Comparison of ENCODE assay signal across 14 cellular contexts in genomic region chr12:93404961-93405849, GRCh38. TPM values are rescaled to one million over a fixed set of nuclear protein-coding genes. Genes with fewer than 3 reads are reported as not detected.
DNase-seq lines count a peak whose midpoint lies in the region; ATAC-seq and TF ChIP-seq lines count a peak whose summit lies in the region.
"Had no signal": no experiment of that assay in that cellular context is flagged by ENCODE, and none has a peak within 500 bp of the region (broad histone marks: within the 10 kb centered on the region; RNA-seq: fewer than 3 reads in every experiment).

No MANE protein-coding gene starts in this region.

- H3K4me1 ChIP-seq in BE2C, result peaks cover 5% of the 10 kb centered on the region

- H3K4me1 Mint-ChIP-seq in stimulated activated naive CD8-positive, alpha-beta T cell treated with anti-CD3 and anti-CD28 coated beads, Interleukin-15, Interleukin-2, amounts not matched to agents 100 ng/mL and 50 ng/mL, for 24 hours (ENCODE audit: low read depth), result peaks cover 37% of the 10 kb centered on the region
- peaks cover 30% of the 10 kb centered on the region for H3K4me1 Mint-ChIP-seq in activated T-helper 17 cell treated with anti-CD3 and anti-CD28 coated beads, Interleukin-2, amount 50 U/mL, for 72 hours

- no peaks in the 10 kb centered on the region for H3K27me3 Mint-ChIP-seq in stimulated activated naive CD8-positive, alpha-beta T cell treated with anti-CD3 and anti-CD28 coated beads, Interleukin-15, Interleukin-2, amounts not matched to agents 100 ng/mL and 50 ng/mL, for 24 hours
- no peaks in the 10 kb centered on the region for H3K27me3 Mint-ChIP-seq in activated T-helper 17 cell treated with anti-CD3 and anti-CD28 coated beads, Interleukin-2, amount 50 U/mL, for 72 hours
- H3K27me3 Mint-ChIP-seq: activated naive CD8-positive, alpha-beta T cell treated with anti-CD3 and anti-CD28 coated beads, Interleukin-2, amount 10 ng/mL, durations not matched to agents 7 days and 5 days; central memory CD8-positive, alpha-beta T cell had no signal

- H3K27me3 ChIP-seq in BE2C, result no peaks in the 10 kb centered on the region

- H3K9me3 Mint-ChIP-seq in stimulated activated naive CD8-positive, alpha-beta T cell treated with anti-CD3 and anti-CD28 coated beads, Interleukin-15, Interleukin-2, amounts not matched to agents 100 ng/mL and 50 ng/mL, for 24 hours, result no peaks in the 10 kb centered on the region
- H3K9me3 Mint-ChIP-seq in activated T-helper 17 cell treated with anti-CD3 and anti-CD28 coated beads, Interleukin-2, amount 50 U/mL, for 72 hours, result no peaks in the 10 kb centered on the region
- H3K9me3 Mint-ChIP-seq: activated naive CD8-positive, alpha-beta T cell treated with anti-CD3 and anti-CD28 coated beads, Interleukin-2, amount 10 ng/mL, durations not matched to agents 7 days and 5 days; central memory CD8-positive, alpha-beta T cell had no signal

- H3K27ac Mint-ChIP-seq in stimulated activated naive CD8-positive, alpha-beta T cell treated with anti-CD3 and anti-CD28 coated beads, Interleukin-15, Interleukin-2, amounts not matched to agents 100 ng/mL and 50 ng/mL, for 24 hours, result peak overlapping the region; percentile 42
- H3K27ac Mint-ChIP-seq in activated T-helper 17 cell treated with anti-CD3 and anti-CD28 coated beads, Interleukin-2, amount 50 U/mL, for 72 hours, result peak overlapping the region; percentile 38
- H3K27ac Mint-ChIP-seq: activated naive CD8-positive, alpha-beta T cell treated with anti-CD3 and anti-CD28 coated beads, Interleukin-2, amount 10 ng/mL, durations not matched to agents 7 days and 5 days had no signal

- TF ChIP-seq CTCF in BE2C (IDR thresholded peaks at IDR 0.05; ENCODE audit: low read depth, low read length), result no peak

- DNase-seq in stimulated activated naive CD8-positive, alpha-beta T cell treated with anti-CD3 and anti-CD28 coated beads, Interleukin-15, Interleukin-2, amounts not matched to agents 100 U/mL and 50 U/mL, for 24 hours, result no peak
- DNase-seq in left colon (no peak), BE2C (no peak), NCI-H524 treated with DMSO at 0.1 percent for 48 hours (lab: John Stamatoyannopoulos, UW) (no peak)
- DNase-seq in NK-92 treated with Interleukin-12 subunit alpha and Interleukin-12 subunit beta, amount 100 ng/mL, for 24 hours (lab: John Stamatoyannopoulos, UW), result no peak
- DNase-seq: activated naive CD8-positive, alpha-beta T cell treated with anti-CD3 and anti-CD28 coated beads, Interleukin-2, amount 10 ng/mL, durations not matched to agents 7 days and 5 days; DMS79; foreskin melanocyte; NCI-H1048; stimulated activated CD4-positive, alpha-beta T cell treated with anti-CD3 and anti-CD28 coated beads, Interleukin-4, amount 100 ng/mL, for 1 hour had no signal

- peaks cover 50% of the 10 kb centered on the region for H3K36me3 ChIP-seq in BE2C

- ATAC-seq in stimulated activated naive CD8-positive, alpha-beta T cell treated with anti-CD3 and anti-CD28 coated beads, Interleukin-15, Interleukin-2, amounts not matched to agents 100 U/mL and 50 U/mL, for 24 hours, result no peak
- no peak for ATAC-seq in activated T-helper 17 cell treated with anti-CD3 and anti-CD28 coated beads, Interleukin-2, amount 50 U/mL, for 72 hours (replicated peaks)
- ATAC-seq in left colon, result peak; percentile 12
- ATAC-seq in GM21390 (IDR thresholded peaks at IDR 0.05; ENCODE audit: unreplicated experiment), result no peak

- H3K4me3 Mint-ChIP-seq in stimulated activated naive CD8-positive, alpha-beta T cell treated with anti-CD3 and anti-CD28 coated beads, Interleukin-15, Interleukin-2, amounts not matched to agents 100 ng/mL and 50 ng/mL, for 24 hours, result no peak overlapping the region
- H3K4me3 Mint-ChIP-seq in activated T-helper 17 cell treated with anti-CD3 and anti-CD28 coated beads, Interleukin-2, amount 50 U/mL, for 72 hours, result no peak overlapping the region
- H3K4me3 Mint-ChIP-seq: activated naive CD8-positive, alpha-beta T cell treated with anti-CD3 and anti-CD28 coated beads, Interleukin-2, amount 10 ng/mL, durations not matched to agents 7 days and 5 days; central memory CD8-positive, alpha-beta T cell had no signal

- no peak overlapping the region for H3K4me3 ChIP-seq in BE2C (ENCODE audit: low read depth, low read length)

- intact Hi-C loops in left colon (cut with DNase I, micrococcal nuclease), result no loop called here

- H3K9me3 ChIP-seq in BE2C, result no peaks in the 10 kb centered on the region

- peaks cover 65% of the 10 kb centered on the region for H3K36me3 Mint-ChIP-seq in stimulated activated naive CD8-positive, alpha-beta T cell treated with anti-CD3 and anti-CD28 coated beads, Interleukin-15, Interleukin-2, amounts not matched to agents 100 ng/mL and 50 ng/mL, for 24 hours (ENCODE audit: low read depth)
- peaks cover 83% of the 10 kb centered on the region for H3K36me3 Mint-ChIP-seq in activated T-helper 17 cell treated with anti-CD3 and anti-CD28 coated beads, Interleukin-2, amount 50 U/mL, for 72 hours (ENCODE audit: low read depth)

RNA-seq across cellular contexts. Expression of gene NUDT4, which starts 27.5 kb away (rescaled TPM):
- 10 to 100 TPM; 41.2 to 51.6 TPM for total RNA-seq in activated T-helper 17 cell treated with anti-CD3 and anti-CD28 coated beads, Interleukin-2, amount 50 U/mL, for 72 hours
- 100 to 1,000 TPM; 103 to 124 TPM for total RNA-seq in left colon
- 23.5 TPM for polyA plus RNA-seq in BE2C (2012; ENCODE audit: insufficient read depth, insufficient read length, low read depth)

RNA-seq across cellular contexts. Expression of gene UBE2N, which starts 36.5 kb away (rescaled TPM):
- total RNA-seq in activated T-helper 17 cell treated with anti-CD3 and anti-CD28 coated beads, Interleukin-2, amount 50 U/mL, for 72 hours, result 100 to 1,000 TPM; 128 to 252 TPM
- 10 to 100 TPM; 73.1 to 83.5 TPM for total RNA-seq in left colon
- polyA plus RNA-seq in BE2C (2012; ENCODE audit: insufficient read depth, insufficient read length, low read depth), result 184 TPM
